14 cellular contexts compared by ENCODE assay signal in the genomic region with DNA sequence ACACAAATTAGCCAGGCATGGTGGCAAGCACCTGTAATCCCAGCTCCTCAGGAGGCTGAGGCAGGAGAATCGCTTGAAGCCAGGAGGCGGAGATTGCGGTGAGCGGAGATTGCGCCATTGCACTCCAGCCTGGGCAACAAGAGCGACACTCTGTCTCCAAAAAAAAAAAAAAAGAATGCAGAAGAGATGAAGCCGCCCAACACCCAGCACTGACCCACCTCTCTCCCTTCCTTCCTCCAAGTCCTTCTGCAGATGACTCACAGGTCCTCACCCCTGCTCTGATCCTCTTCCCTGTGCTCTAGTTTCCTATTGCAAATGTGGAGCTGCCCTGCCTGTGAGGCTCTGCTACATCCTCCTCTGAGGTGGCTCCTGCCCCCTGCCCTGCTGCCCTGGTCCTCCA. TPM values are rescaled to one million over a fixed set of nuclear protein-coding genes. Genes with fewer than 3 reads are reported as not detected.
DNase-seq lines count a peak whose midpoint lies in the region; ATAC-seq and TF ChIP-seq lines count a peak whose summit lies in the region.
"Had no signal": no experiment of that assay in that cellular context is flagged by ENCODE, and none has a peak within 500 bp of the region (broad histone marks: within the 10 kb centered on the region; RNA-seq: fewer than 3 reads in every experiment).

No MANE protein-coding gene starts in this region.

- H3K27ac ChIP-seq in PC-3 (ENCODE audit: low read length), result no peak overlapping the region
- H3K27ac ChIP-seq in gastroesophageal sphincter, result no peak overlapping the region

- no peak overlapping the region for H2AFZ ChIP-seq in PC-3 (ENCODE audit: low read length)

- H3K36me3 ChIP-seq in PC-3 (ENCODE audit: low read depth, low read length) (no peaks in the 10 kb centered on the region), gastroesophageal sphincter (no peaks in the 10 kb centered on the region)

- ATAC-seq in PC-3 (peak; percentile 60), gastroesophageal sphincter (peak; percentile 30), GM19328 (IDR thresholded peaks at IDR 0.05; ENCODE audit: unreplicated experiment) (no peak), GM18909 (IDR thresholded peaks at IDR 0.05; ENCODE audit: poor library complexity, unreplicated experiment) (no peak)
- ATAC-seq: activated CD8-positive, alpha-beta T cell treated with anti-CD3 and anti-CD28 coated beads, Interleukin-2, amount 10 ng/mL, durations not matched to agents 7 days and 5 days had no signal

- H3K9ac ChIP-seq in PC-3 (ENCODE audit: low read length), result no peak overlapping the region

- H3K79me2 ChIP-seq in PC-3 (ENCODE audit: low read length), result no peaks in the 10 kb centered on the region

- H3K4me2 ChIP-seq in PC-3 (ENCODE audit: low read length), result no peak overlapping the region

- WGBS in gastroesophageal sphincter (ENCODE audit: low coverage in 1 of 2), 2 donors, result 69 to 97% methylated on average over 2 to 6 of the region's 7 CpGs

- no peak for TF ChIP-seq EP300 in gastroesophageal sphincter (IDR thresholded peaks at IDR 0.05)

- TF ChIP-seq CTCF in PC-3 (conservative IDR thresholded peaks at IDR 0.05; ENCODE audit: low read depth, low read length) (no peak), gastroesophageal sphincter (IDR thresholded peaks at IDR 0.05) (no peak)

- H3K27me3 ChIP-seq in PC-3 (ENCODE audit: low read length) (peaks cover 5% of the 10 kb centered on the region; the same call in 1 of the 2 replicates), gastroesophageal sphincter (peaks cover 8% of the 10 kb centered on the region)

- no peaks in the 10 kb centered on the region for H3K9me2 ChIP-seq in PC-3 (replicated peaks; ENCODE audit: low read length)

- H3K4me3 ChIP-seq in PC-3 (ENCODE audit: low read length) (no peak overlapping the region), gastroesophageal sphincter (no peak overlapping the region)

- intact Hi-C loops in PC-3 (cut with micrococcal nuclease), result no loop called here

- no peaks in the 10 kb centered on the region for H3F3A ChIP-seq in PC-3 (ENCODE audit: low read length, unreplicated experiment)

- H3K9me3 ChIP-seq in PC-3 (ENCODE audit: low read length) (no peaks in the 10 kb centered on the region), gastroesophageal sphincter (no peaks in the 10 kb centered on the region)

- peak; percentile 29 for DNase-seq in A172 (ENCODE audit: low spot score)
- DNase-seq in HCEC 1CT, result peak; percentile 8
- DNase-seq in PC-3, result no peak
- no peak for DNase-seq in NCI-H2081 treated with DMSO at 0.1 percent for 48 hours (lab: John Stamatoyannopoulos, UW)
- no peak for DNase-seq in COLO668 (lab: John Stamatoyannopoulos, UW; ENCODE audit: unreplicated experiment)
- DNase-seq: activated CD8-positive, alpha-beta T cell treated with anti-CD3 and anti-CD28 coated beads, Interleukin-2, amount 10 ng/mL, durations not matched to agents 7 days and 5 days; mammary epithelial cell had no signal

- no TSS peak for BruUV-seq in PC-3 (replicated peaks; lab: Mats Ljungman, UMichigan)

- no peaks in the 10 kb centered on the region for H4K20me1 ChIP-seq in PC-3 (ENCODE audit: low read length)

- H3K4me1 ChIP-seq in PC-3 (ENCODE audit: insufficient read depth, low read length), result no peaks in the 10 kb centered on the region
- H3K4me1 ChIP-seq in gastroesophageal sphincter, result peaks cover 0 to 19% (median 12%) of the 10 kb centered on the region in 3 donors

- TF ChIP-seq POLR2A in gastroesophageal sphincter (IDR thresholded peaks at IDR 0.05), result no peak

- CTCF ChIA-PET in PC-3 (lab: Charles Lee), result no interaction called here

- POLR2A ChIA-PET in PC-3 (lab: Charles Lee; ENCODE audit: unreplicated experiment), result no interaction called here

RNA-seq across cellular contexts. Expression of a gene that starts 22.0 kb away (rescaled TPM):
- not detected in 2 replicates for total RNA-seq in A172 (2014; rRNA removed; shearing (Covaris generic))
- total RNA-seq in PC-3 (2014; rRNA removed) (not detected in 2 replicates), gastroesophageal sphincter (not detected)
- total RNA-seq: activated CD8-positive, alpha-beta T cell treated with anti-CD3 and anti-CD28 coated beads, Interleukin-2, amount 10 ng/mL, durations not matched to agents 7 days and 5 days; activated T-helper 2 cell treated with anti-CD3 and anti-CD28 coated beads, Interferon-gamma antibody, Interleukin-2, Interleukin-4, amounts not matched to agents 10 μg/mL and 5 μg/mL and 100 μg/mL, durations not matched to agents 14 hours and 24 hours and 36 hours; astrocyte; mammary epithelial cell; NCI-H460; RPMI7951 had no signal

Comparison
In these comparisons a context has a peak if more than half of its experiments do, and no peak if none do; other contexts are left out.
1. DNase-seq: peak in A172 (single experiment) and HCEC 1CT (single experiment); none in PC-3 (single experiment), NCI-H2081 treated with DMSO at 0.1 percent for 48 hours (single experiment) and COLO668 (single experiment).
2. ATAC-seq: peak in PC-3 (single experiment) and gastroesophageal sphincter (single experiment); none in GM19328 (single experiment) and GM18909 (single experiment).